8 cellular contexts compared by ENCODE assay signal in genomic region chr12:57476162-57476992, GRCh38. TPM values are rescaled to one million over a fixed set of nuclear protein-coding genes. Genes with fewer than 3 reads are reported as not detected.
DNase-seq lines count a peak whose midpoint lies in the region; ATAC-seq and TF ChIP-seq lines count a peak whose summit lies in the region.

No MANE protein-coding gene starts in this region.

- TF ChIP-seq RAD21 in HCT116 (IDR thresholded peaks at IDR 0.05; ENCODE audit: low read depth) = no peak

- TF ChIP-seq CTCF in HCT116 (IDR thresholded peaks at IDR 0.05 in 2 of 3, conservative IDR thresholded peaks at IDR 0.05 in 1 of 3; ENCODE audit: borderline replicate concordance in 1 of 3, insufficient read depth in 1 of 3, low read depth in 2 of 3, low read length in 2 of 3) = peak in 2 of 3 experiments; percentile 4 to 31; a peak in 2 of 6 replicates
- TF ChIP-seq CTCF in uterus (IDR thresholded peaks at IDR 0.05) = no peak

- intact Hi-C loops in HCT116 (cut with micrococcal nuclease) (no loop called here), uterus (cut with DNase I; ENCODE audit: low total_unique reads) (no loop called here)

- H3K9ac ChIP-seq in HCT116 (ENCODE audit: low read length) = no peak overlapping the region

- peak overlapping the region; percentile 93 for H3K4me3 ChIP-seq in CD4-positive, CD25-positive, alpha-beta regulatory T cell (ENCODE audit: low read depth, low read length)
- H3K4me3 ChIP-seq in HCT116 (replicated peaks in 1 of 2; ENCODE audit: low read depth in 1 of 2, low read length in 2 of 2) (no peak overlapping the region), neuron (ENCODE audit: low read length) (no peak overlapping the region), uterus (peak overlapping the region; percentile 6 to 18)

- H3K36me3 ChIP-seq in CD4-positive, CD25-positive, alpha-beta regulatory T cell (ENCODE audit: control insufficient read depth, insufficient read depth, low read length) = peaks cover 40% of the 10 kb centered on the region
- H3K36me3 ChIP-seq in HCT116 (ENCODE audit: control insufficient read depth in 1 of 2, insufficient read depth in 2 of 2, low read length in 2 of 2) (no peaks in the 10 kb centered on the region), neuron (ENCODE audit: insufficient read depth, low read length) (no peaks in the 10 kb centered on the region), uterus (no peaks in the 10 kb centered on the region)

- peak; percentile 38 to 77 (median 59) for DNase-seq in CD4-positive, CD25-positive, alpha-beta regulatory T cell
- DNase-seq in HCT116 (ENCODE audit: low read depth, low spot score) (no peak), uterus (no peak), dermis blood vessel endothelial cell (no peak), SHP77 (lab: John Stamatoyannopoulos, UW) (no peak)
- DNase-seq in activated CD4-positive, CD25-positive, alpha-beta regulatory T cell treated with anti-CD3 and anti-CD28 coated beads, Interleukin-2, amount 50 U/mL, for 72 hours = peak; percentile 63
- DNase-seq in effector CD8-positive, alpha-beta T cell (lab: John Stamatoyannopoulos, UW) = peak; percentile 41

- peak overlapping the region; percentile 97 for H3K27ac ChIP-seq in CD4-positive, CD25-positive, alpha-beta regulatory T cell (ENCODE audit: insufficient read depth, low read length, poor library complexity, severe bottlenecking)
- H3K27ac ChIP-seq in HCT116 (ENCODE audit: low read depth, low read length) = no peak overlapping the region
- H3K27ac ChIP-seq in uterus = no peak overlapping the region

- no peaks in the 10 kb centered on the region for H4K20me1 ChIP-seq in HCT116 (ENCODE audit: insufficient read depth)

- peak overlapping the region; percentile 99 to 100 (median 99) for H3K27ac Mint-ChIP-seq in CD4-positive, CD25-positive, alpha-beta regulatory T cell

- CTCF ChIA-PET in HCT116 (lab: Charles Lee) = interaction anchor here (1.1 kb wide), 2 partner anchors 17 to 21 kb away, joined by 3 read pairs; partner anchors contain the start of genes GLI1 and INHBE

- no peaks in the 10 kb centered on the region for H3K9me3 ChIP-seq in CD4-positive, CD25-positive, alpha-beta regulatory T cell (ENCODE audit: control insufficient read depth in 2 of 2, low read length in 2 of 2)
- H3K9me3 ChIP-seq in HCT116 (ENCODE audit: control insufficient read depth in 1 of 2, insufficient read depth in 1 of 2, low read depth in 1 of 2, low read length in 2 of 2) (no peaks in the 10 kb centered on the region), neuron (ENCODE audit: low read length) (peaks cover 3% of the 10 kb centered on the region), uterus (no peaks in the 10 kb centered on the region)

- peaks cover 42% of the 10 kb centered on the region for H3K36me3 Mint-ChIP-seq in CD4-positive, CD25-positive, alpha-beta regulatory T cell

- no peak overlapping the region for H3K4me2 ChIP-seq in HCT116 (ENCODE audit: low read length)

- peaks cover 17 to 89% (median 69%) of the 10 kb centered on the region in 4 donors for H3K4me1 Mint-ChIP-seq in CD4-positive, CD25-positive, alpha-beta regulatory T cell

- H3K9me3 Mint-ChIP-seq in CD4-positive, CD25-positive, alpha-beta regulatory T cell = no peaks in the 10 kb centered on the region

- ATAC-seq in CD4-positive, CD25-positive, alpha-beta regulatory T cell (ENCODE audit: low read depth in 2 of 2) = peak in 1 of 2 donors; percentile 33
- ATAC-seq in HCT116 = no peak

- RAD21 ChIA-PET in HCT116 (lab: Charles Lee; ENCODE audit: low non-redundant PET in 1 of 2, low total read pairs in 2 of 2, uncharacterized antibody in 2 of 2, unreplicated experiment in 2 of 2) = no interaction called here

- peak overlapping the region; percentile 90 to 100 (median 100) for H3K4me3 Mint-ChIP-seq in CD4-positive, CD25-positive, alpha-beta regulatory T cell

- no TSS peak for BruUV-seq in HCT116 (replicated peaks; lab: Mats Ljungman, UMichigan)

- H3K27me3 ChIP-seq in CD4-positive, CD25-positive, alpha-beta regulatory T cell (ENCODE audit: control insufficient read depth, insufficient read depth, low read length) = no peaks in the 10 kb centered on the region
- H3K27me3 ChIP-seq in HCT116 (ENCODE audit: insufficient read depth, low read length) = peaks cover 24% of the 10 kb centered on the region
- H3K27me3 ChIP-seq in neuron (ENCODE audit: insufficient read depth, low read length) = peaks cover 63% of the 10 kb centered on the region
- peaks cover 8 to 20% of the 10 kb centered on the region in 2 donors for H3K27me3 ChIP-seq in uterus

- no peaks in the 10 kb centered on the region for H3K27me3 Mint-ChIP-seq in CD4-positive, CD25-positive, alpha-beta regulatory T cell

- no peaks in the 10 kb centered on the region for H3K9me2 ChIP-seq in HCT116 (ENCODE audit: insufficient read depth)

- peaks cover 94% of the 10 kb centered on the region for H3K4me1 ChIP-seq in CD4-positive, CD25-positive, alpha-beta regulatory T cell (ENCODE audit: control insufficient read depth, insufficient read depth, low read length, poor library complexity, severe bottlenecking)
- H3K4me1 ChIP-seq in HCT116 (ENCODE audit: control insufficient read depth in 1 of 2, insufficient read depth in 2 of 2, low read length in 2 of 2) = peaks cover 0 to 16% of the 10 kb centered on the region in 2 experiments; a peak in 2 of 4 replicates
- peaks cover 9% of the 10 kb centered on the region for H3K4me1 ChIP-seq in neuron (ENCODE audit: insufficient read depth, low read length)
- peaks cover 0 to 13% of the 10 kb centered on the region in 2 donors for H3K4me1 ChIP-seq in uterus

- TF ChIP-seq POLR2A in HCT116 (IDR thresholded peaks at IDR 0.05; ENCODE audit: borderline replicate concordance, extremely low read depth, insufficient read depth, insufficient read length) = no peak
- TF ChIP-seq POLR2A in uterus (IDR thresholded peaks at IDR 0.05) = no peak

- POLR2A ChIA-PET in HCT116 (lab: Charles Lee) = no interaction called here

- H2AFZ ChIP-seq in HCT116 (ENCODE audit: low read depth, low read length, poor library complexity, severe bottlenecking) (no peak overlapping the region), neuron (ENCODE audit: low read depth, low read length) (peak overlapping the region; percentile 62)

- no peaks in the 10 kb centered on the region for H3K79me2 ChIP-seq in HCT116 (ENCODE audit: insufficient read depth, low read length)

TF ChIP-seq in HCT116, 20 proteins besides CTCF, POLR2A, EP300 and RAD21 (continues in another document):
- no peak for TF ChIP-seq YY1 (IDR thresholded peaks at IDR 0.05; ENCODE audit: extremely low read depth, insufficient replicate concordance, low read depth, low read length)
- no peak for TF ChIP-seq ZNF274 (IDR thresholded peaks at IDR 0.05; ENCODE audit: low read depth, low read length)
- no peak for TF ChIP-seq EZH2phosphoT487 (IDR thresholded peaks at IDR 0.05; ENCODE audit: borderline replicate concordance)
- no peak for TF ChIP-seq SIN3A (IDR thresholded peaks at IDR 0.05; ENCODE audit: low read depth)
- TF ChIP-seq JUND (IDR thresholded peaks at IDR 0.05) = no peak
- TF ChIP-seq ZFX (IDR thresholded peaks at IDR 0.05) = no peak
- no peak for TF ChIP-seq SRF (IDR thresholded peaks at IDR 0.05; ENCODE audit: low read depth)
- TF ChIP-seq POLR2AphosphoS5 (IDR thresholded peaks at IDR 0.05; ENCODE audit: low read depth, low read length) = no peak
- TF ChIP-seq TCF7L2 (IDR thresholded peaks at IDR 0.05; ENCODE audit: borderline replicate concordance, extremely low read depth, insufficient read depth, insufficient read length) = no peak
- no peak for TF ChIP-seq EGR1 (IDR thresholded peaks at IDR 0.05; ENCODE audit: low read depth)
- TF ChIP-seq CBX3 (IDR thresholded peaks at IDR 0.05; ENCODE audit: low read depth) = no peak
- TF ChIP-seq SP1 (IDR thresholded peaks at IDR 0.05; ENCODE audit: low read depth) = no peak
- TF ChIP-seq CEBPB (IDR thresholded peaks at IDR 0.05; ENCODE audit: low read depth) = no peak

RNA-seq across cellular contexts. Expression of gene ARHGAP9, which starts 3.3 kb away (rescaled TPM):
- total RNA-seq in CD4-positive, CD25-positive, alpha-beta regulatory T cell = 403 TPM
- polyA plus RNA-seq in CD4-positive, CD25-positive, alpha-beta regulatory T cell = 100 to 1,000 TPM; 173 to 192 (median 182) TPM
- 0.84 TPM for total RNA-seq in HCT116 (2021; ENCODE audit: unreplicated experiment)
- polyA plus RNA-seq in HCT116 (2012) = 0.46 and 0.62 TPM in 2 replicates
- 1 to 10 TPM; 1.5 to 8.1 (median 3.3) TPM for total RNA-seq in uterus
- not detected in 2 replicates for total RNA-seq in dermis blood vessel endothelial cell

RNA-seq across cellular contexts. Expression of gene MARS1, which starts 11.5 kb away (rescaled TPM):
- total RNA-seq in CD4-positive, CD25-positive, alpha-beta regulatory T cell = 219 TPM
- 10 to 100 TPM; 71.9 to 89.4 (median 80.1) TPM for polyA plus RNA-seq in CD4-positive, CD25-positive, alpha-beta regulatory T cell
- total RNA-seq in HCT116 (2021; ENCODE audit: unreplicated experiment) = 344 TPM
- polyA plus RNA-seq in HCT116 (2012) = 228 and 235 TPM in 2 replicates
- 100 to 1,000 TPM in 1 of 4 donors, 10 to 100 TPM in 3; 29.1 to 160 (median 76.8) TPM for total RNA-seq in uterus
- total RNA-seq in dermis blood vessel endothelial cell = 71.6 and 81.2 TPM in 2 replicates

RNA-seq across cellular contexts. Expression of gene GLI1, which starts 16.8 kb away (rescaled TPM):
- 0.47 TPM for total RNA-seq in CD4-positive, CD25-positive, alpha-beta regulatory T cell
- under 1 TPM in 3 of 4 donors, not detected in 1; 0.07 to 0.23 (median 0.13) TPM for polyA plus RNA-seq in CD4-positive, CD25-positive, alpha-beta regulatory T cell
- 6.4 TPM for total RNA-seq in HCT116 (2021; ENCODE audit: unreplicated experiment)
- polyA plus RNA-seq in HCT116 (2012) = 1.6 and 2.5 TPM in 2 replicates
- total RNA-seq in uterus = 1 to 10 TPM in 2 of 4 donors, not detected in 2; 6.1 to 6.6 TPM
- 0.17 and 0.47 TPM in 2 replicates for total RNA-seq in dermis blood vessel endothelial cell

RNA-seq across cellular contexts. Expression of gene INHBE, which starts 21.3 kb away (rescaled TPM):
- not detected for total RNA-seq in CD4-positive, CD25-positive, alpha-beta regulatory T cell
- under 1 TPM in 1 of 4 donors, not detected in 3; 0.06 TPM for polyA plus RNA-seq in CD4-positive, CD25-positive, alpha-beta regulatory T cell
- total RNA-seq in HCT116 (2021; ENCODE audit: unreplicated experiment) (0.89 TPM), uterus (not detected), dermis blood vessel endothelial cell (not detected in 2 replicates)
- polyA plus RNA-seq in HCT116 (2012) = 1.9 and 2.5 TPM in 2 replicates

RNA-seq across cellular contexts. Expression of gene INHBC, which starts 41.8 kb away (rescaled TPM):
- total RNA-seq in CD4-positive, CD25-positive, alpha-beta regulatory T cell = not detected
- under 1 TPM in 1 of 4 donors, not detected in 3; 0.21 TPM for polyA plus RNA-seq in CD4-positive, CD25-positive, alpha-beta regulatory T cell
- total RNA-seq in HCT116 (2021; ENCODE audit: unreplicated experiment) (0.20 TPM), uterus (not detected), dermis blood vessel endothelial cell (not detected in 2 replicates)
- polyA plus RNA-seq in HCT116 (2012) = 0.36 and 0.44 TPM in 2 replicates

Comparison
In these comparisons a context has a peak if more than half of its experiments do, and no peak if none do; other contexts are left out.
1. DNase-seq: peak in CD4-positive, CD25-positive, alpha-beta regulatory T cell (3 of 3), activated CD4-positive, CD25-positive, alpha-beta regulatory T cell treated with anti-CD3 and anti-CD28 coated beads, Interleukin-2, amount 50 U/mL, for 72 hours (single experiment) and effector CD8-positive, alpha-beta T cell (single experiment); none in HCT116 (single experiment), uterus (0 of 2), dermis blood vessel endothelial cell (single experiment) and SHP77 (0 of 2).
2. H3K4me3 ChIP-seq: peak in CD4-positive, CD25-positive, alpha-beta regulatory T cell (single experiment) and uterus (2 of 2); none in HCT116 (0 of 2) and neuron (single experiment).
3. CTCF ChIP-seq: peak in HCT116 (2 of 3); none in uterus (0 of 4).
4. RNA of gene ARHGAP9, which starts 3.3 kb away (total RNA-seq): 403 TPM in CD4-positive, CD25-positive, alpha-beta regulatory T cell (single experiment); 1.5 to 8.1 TPM in uterus, 0.84 TPM in HCT116 (single experiment) and not detected in dermis blood vessel endothelial cell; every median in the first group is over 10 times any median in the second.